8 cellular contexts compared by ENCODE assay signal in genomic region chr3:59049671-59050331, GRCh38. TPM values are rescaled to one million over a fixed set of nuclear protein-coding genes. Genes with fewer than 3 reads are reported as not detected.
DNase-seq lines count a peak whose midpoint lies in the region; ATAC-seq, FAIRE-seq and TF ChIP-seq lines count a peak whose summit lies in the region.

CFAP20DC (minus strand) TSS chr3:59050025; CDS start chr3:59049631, 394 bp downstream.

- TF ChIP-seq RAD21 in A549 (conservative IDR thresholded peaks at IDR 0.05 in 1 of 2, IDR thresholded peaks at IDR 0.05 in 1 of 2) = no peak

- TF ChIP-seq CTCF in A549 (IDR thresholded peaks at IDR 0.05) = no peak

- H3K9me3 ChIP-seq in A549 = no peaks in the 10 kb centered on the region

- ATAC-seq in A549 = peak; percentile 98 to 99
- ATAC-seq in GM18868 (IDR thresholded peaks at IDR 0.05; ENCODE audit: unreplicated experiment) = peak; percentile 99
- peak; percentile 100 for ATAC-seq in HG03097 (IDR thresholded peaks at IDR 0.05; ENCODE audit: low FRiP score, unreplicated experiment)

- 4% methylated on average over 10 of the region's 60 CpGs for WGBS in A549 (ENCODE audit: missing lambda C conversion rate)

- H3K4me3 ChIP-seq in A549 = peak within 1 kb of the TSS; percentile 65

- POLR2A ChIA-PET in A549 (lab: Yijun Ruan, JAX) = interaction anchor here (1.0 to 1.1 kb wide), 2 partner anchors 10 to 51 kb away, joined by 3 read pairs; no protein-coding TSS in a partner anchor

- CTCF ChIA-PET in A549 (lab: Yijun Ruan, JAX) = interaction anchor here (0.6 kb wide), 1 partner anchor 19 kb away, joined by 3 read pairs; no protein-coding TSS in a partner anchor

- TF ChIP-seq EP300 in A549 (IDR thresholded peaks at IDR 0.05) = no peak

- H3K27ac ChIP-seq in A549 = peak within 1 kb of the TSS; percentile 88 to 98

- H3K4me1 ChIP-seq in A549 = peaks cover 11% of the 10 kb centered on the region; the same call in 2 of the 3 replicates

- peak; percentile 85 for TF ChIP-seq POLR2A in A549 (IDR thresholded peaks at IDR 0.05; ENCODE audit: low read length)

- peak; percentile 80 to 90 for DNase-seq in A549 (ENCODE audit: low read depth in 1 of 2, low spot score in 1 of 2)
- peak; percentile 73 for DNase-seq in NCI-H2196 treated with DMSO at 0.1 percent for 48 hours (lab: John Stamatoyannopoulos, UW; ENCODE audit: unreplicated experiment)
- DNase-seq in activated CD4-positive, alpha-beta T cell treated with anti-CD3 and anti-CD28 coated beads for 48 hours = peak; percentile 96
- peak; percentile 94 for DNase-seq in dedifferentiated amniotic fluid mesenchymal stem cell (ENCODE audit: extremely low spot score)
- peak; percentile 99 for DNase-seq in left kidney (ENCODE audit: low read depth, low spot score)
- DNase-seq in stimulated activated CD4-positive, alpha-beta T cell treated with anti-CD3 and anti-CD28 coated beads, Interleukin-1b, Interleukin-23, amount 100 ng/mL, for 48 hours = peak; percentile 95

- FAIRE-seq in A549 (lab: Jason Lieb, UNC) = no peak

- H3K4me2 ChIP-seq in A549 = peak within 1 kb of the TSS; percentile 88

TF ChIP-seq in A549, 52 proteins besides CTCF, POLR2A, EP300 and RAD21:
- TF ChIP-seq PBX3 (IDR thresholded peaks at IDR 0.05) (no peak), SREBF2 (IDR thresholded peaks at IDR 0.05) (no peak), KDM1A (IDR thresholded peaks at IDR 0.05; ENCODE audit: low read depth) (no peak), RNF2 (IDR thresholded peaks at IDR 0.05; ENCODE audit: borderline replicate concordance, low read depth) (no peak), FOSL2 (IDR thresholded peaks at IDR 0.05) (no peak), FOSL2 (CRISPR knock-in tag; IDR thresholded peaks at IDR 0.05) (no peak), HEYL (CRISPR knock-in tag; IDR thresholded peaks at IDR 0.05) (no peak), CHD4 (IDR thresholded peaks at IDR 0.05; ENCODE audit: borderline replicate concordance) (no peak), HOXB5 (CRISPR knock-in tag; IDR thresholded peaks at IDR 0.05) (no peak), CBX8 (IDR thresholded peaks at IDR 0.05) (no peak), EHF (CRISPR knock-in tag; IDR thresholded peaks at IDR 0.05) (no peak), PHF8 (IDR thresholded peaks at IDR 0.05; ENCODE audit: borderline replicate concordance, low read depth) (peak; percentile 58; the same call in 1 of the 2 replicates), JUN (IDR thresholded peaks at IDR 0.05) (peak in 1 of 2 experiments; percentile 62; a peak in 2 of 5 replicates), MYC (IDR thresholded peaks at IDR 0.05; ENCODE audit: borderline replicate concordance, low read length) (no peak), ZNF302 (CRISPR knock-in tag; IDR thresholded peaks at IDR 0.05) (no peak), GATA3 (IDR thresholded peaks at IDR 0.05; ENCODE audit: borderline replicate concordance) (no peak), ZFP36 (IDR thresholded peaks at IDR 0.05; ENCODE audit: borderline replicate concordance, partially characterized antibody) (no peak), JUNB (IDR thresholded peaks at IDR 0.05) (no peak), CHD2 (IDR thresholded peaks at IDR 0.05; ENCODE audit: low read length, partially characterized antibody) (no peak), ESRRA (IDR thresholded peaks at IDR 0.05; ENCODE audit: borderline replicate concordance, low read length) (no peak), HDAC2 (IDR thresholded peaks at IDR 0.05) (no peak), RARB (CRISPR knock-in tag; IDR thresholded peaks at IDR 0.05) (no peak), HES2 (IDR thresholded peaks at IDR 0.05) (no peak), HOXB13 (CRISPR knock-in tag; IDR thresholded peaks at IDR 0.05; ENCODE audit: low read depth) (no peak), HOXA7 (CRISPR knock-in tag; IDR thresholded peaks at IDR 0.05) (no peak), KDM5A (IDR thresholded peaks at IDR 0.05) (no peak), CBX2 (IDR thresholded peaks at IDR 0.05; ENCODE audit: borderline replicate concordance, low read depth) (no peak), RCOR1 (IDR thresholded peaks at IDR 0.05; ENCODE audit: low read depth, low read length) (no peak), TFCP2L1 (CRISPR knock-in tag; IDR thresholded peaks at IDR 0.05) (no peak), SMC3 (IDR thresholded peaks at IDR 0.05) (0 out of 3 replicates have a peak, but pooled peaks have one; percentile 9), POLR2AphosphoS2 (conservative IDR thresholded peaks at IDR 0.05; ENCODE audit: low read length) (no peak), NPAS2 (CRISPR knock-in tag; IDR thresholded peaks at IDR 0.05; ENCODE audit: borderline replicate concordance) (no peak), CEBPB (IDR thresholded peaks at IDR 0.05) (no peak), HMGXB4 (CRISPR knock-in tag; IDR thresholded peaks at IDR 0.05; ENCODE audit: borderline replicate concordance) (no peak), MAFK (IDR thresholded peaks at IDR 0.05; ENCODE audit: partially characterized antibody) (no peak)
- TF ChIP-seq, protein P1, sequence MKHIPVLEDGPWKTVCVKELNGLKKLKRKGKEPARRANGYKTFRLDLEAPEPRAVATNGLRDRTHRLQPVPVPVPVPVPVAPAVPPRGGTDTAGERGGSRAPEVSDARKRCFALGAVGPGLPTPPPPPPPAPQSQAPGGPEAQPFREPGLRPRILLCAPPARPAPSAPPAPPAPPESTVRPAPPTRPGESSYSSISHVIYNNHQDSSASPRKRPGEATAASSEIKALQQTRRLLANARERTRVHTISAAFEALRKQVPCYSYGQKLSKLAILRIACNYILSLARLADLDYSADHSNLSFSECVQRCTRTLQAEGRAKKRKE (CRISPR knock-in tag; IDR thresholded peaks at IDR 0.05; ENCODE audit: low read depth) = no peak
- TF ChIP-seq, protein P2, sequence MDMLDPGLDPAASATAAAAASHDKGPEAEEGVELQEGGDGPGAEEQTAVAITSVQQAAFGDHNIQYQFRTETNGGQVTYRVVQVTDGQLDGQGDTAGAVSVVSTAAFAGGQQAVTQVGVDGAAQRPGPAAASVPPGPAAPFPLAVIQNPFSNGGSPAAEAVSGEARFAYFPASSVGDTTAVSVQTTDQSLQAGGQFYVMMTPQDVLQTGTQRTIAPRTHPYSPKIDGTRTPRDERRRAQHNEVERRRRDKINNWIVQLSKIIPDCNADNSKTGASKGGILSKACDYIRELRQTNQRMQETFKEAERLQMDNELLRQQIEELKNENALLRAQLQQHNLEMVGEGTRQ (IDR thresholded peaks at IDR 0.05) = no peak
- TF ChIP-seq, protein P3, sequence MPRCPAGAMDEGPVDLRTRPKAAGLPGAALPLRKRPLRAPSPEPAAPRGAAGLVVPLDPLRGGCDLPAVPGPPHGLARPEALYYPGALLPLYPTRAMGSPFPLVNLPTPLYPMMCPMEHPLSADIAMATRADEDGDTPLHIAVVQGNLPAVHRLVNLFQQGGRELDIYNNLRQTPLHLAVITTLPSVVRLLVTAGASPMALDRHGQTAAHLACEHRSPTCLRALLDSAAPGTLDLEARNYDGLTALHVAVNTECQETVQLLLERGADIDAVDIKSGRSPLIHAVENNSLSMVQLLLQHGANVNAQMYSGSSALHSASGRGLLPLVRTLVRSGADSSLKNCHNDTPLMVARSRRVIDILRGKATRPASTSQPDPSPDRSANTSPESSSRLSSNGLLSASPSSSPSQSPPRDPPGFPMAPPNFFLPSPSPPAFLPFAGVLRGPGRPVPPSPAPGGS (IDR thresholded peaks at IDR 0.05) = peak; percentile 72; the same call in 2 of the 3 replicates
- TF ChIP-seq, protein P4, sequence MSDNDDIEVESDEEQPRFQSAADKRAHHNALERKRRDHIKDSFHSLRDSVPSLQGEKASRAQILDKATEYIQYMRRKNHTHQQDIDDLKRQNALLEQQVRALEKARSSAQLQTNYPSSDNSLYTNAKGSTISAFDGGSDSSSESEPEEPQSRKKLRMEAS (IDR thresholded peaks at IDR 0.05) = 0 out of 2 replicates have a peak, but pooled peaks have one; percentile 25

RNA-seq across cellular contexts. Expression of gene CFAP20DC, which starts in this region (rescaled TPM):
- polyA plus RNA-seq in A549 (2011; rRNA removed) = 4.3 and 6.0 TPM in 2 replicates
- 1.3 and 1.6 TPM in 2 replicates for polyA plus RNA-seq in A549 (2012; cell fraction: cytosol; rRNA removed)
- polyA plus RNA-seq in A549 (2012; cell fraction: nucleus; rRNA removed) = 0.78 and 1.0 TPM in 2 replicates
- polyA plus RNA-seq in A549 (2017; fragmentation: RNase III; extraction: RNeasy Plus Mini Kit Qiagen cat#74134 plus additional on column Dnase treatment) = 2.2 to 2.5 TPM (median 2.5 TPM) in 3 replicates
- 1.4 and 1.9 TPM in 2 replicates for polyA minus RNA-seq in A549 (2011; rRNA and poly(A)+ RNA removed)

Comparison
In these comparisons a context has a peak if more than half of its experiments do, and no peak if none do; other contexts are left out.
1. Peak in every context shown above with its lines: DNase-seq, ATAC-seq, H3K4me3 ChIP-seq and H3K27ac ChIP-seq.